Comparison of ENCODE assay signal across 9 cellular contexts in the genomic region with DNA sequence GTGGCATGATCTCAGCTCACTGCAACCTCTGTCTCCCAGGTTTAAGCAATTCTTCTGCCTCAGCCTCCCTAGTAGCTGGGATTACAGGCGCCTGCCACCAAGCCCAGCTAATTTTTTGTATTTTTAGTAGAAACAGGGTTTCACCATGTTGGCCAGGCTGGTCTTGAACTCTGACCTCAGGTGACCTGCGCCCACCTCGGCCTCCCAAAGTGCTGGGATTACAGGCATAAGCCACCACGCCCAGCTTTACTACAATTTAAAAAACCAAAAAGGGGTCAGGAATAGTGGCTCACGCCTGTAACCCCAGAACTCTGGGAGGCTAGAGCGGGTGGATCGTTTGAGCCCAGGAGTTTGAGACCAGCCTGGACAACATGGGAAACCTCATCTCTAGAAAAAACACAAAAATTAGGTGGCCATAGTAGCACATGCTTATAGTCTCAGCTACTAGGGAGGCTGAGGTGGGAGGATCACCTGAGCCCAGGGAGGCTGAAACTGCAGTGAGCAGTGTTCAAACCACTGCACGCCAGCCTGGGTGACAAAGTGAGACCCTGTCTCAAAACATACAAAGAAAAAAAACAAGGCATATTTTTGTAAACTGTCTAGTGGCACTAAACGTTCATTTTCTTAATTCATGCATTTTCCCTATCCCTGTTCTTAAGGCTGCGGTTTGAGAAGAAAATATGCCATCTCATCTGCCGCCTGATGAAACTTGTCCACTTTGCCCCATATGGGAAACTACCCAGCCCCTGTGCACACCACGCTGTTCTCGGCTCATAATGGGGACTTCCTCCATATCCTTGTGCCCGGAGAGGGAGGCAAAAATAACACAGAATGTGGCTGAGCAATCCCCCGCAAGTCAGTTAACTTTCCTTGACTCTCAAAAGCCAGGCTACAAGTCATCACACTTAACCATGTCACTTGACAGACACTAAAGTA. TPM values are rescaled to one million over a fixed set of nuclear protein-coding genes. Genes with fewer than 3 reads are reported as not detected.
DNase-seq lines count a peak whose midpoint lies in the region; ATAC-seq, FAIRE-seq and TF ChIP-seq lines count a peak whose summit lies in the region.
"Had no signal": no experiment of that assay in that cellular context is flagged by ENCODE, and none has a peak within 500 bp of the region (broad histone marks: within the 10 kb centered on the region; RNA-seq: fewer than 3 reads in every experiment).

No MANE protein-coding gene starts in this region.

- H3K27me3 ChIP-seq in OCI-LY1 (ENCODE audit: insufficient read depth, low read length) (no peaks in the 10 kb centered on the region), bronchial epithelial cell (ENCODE audit: control insufficient read depth, insufficient read depth, low read length) (no peaks in the 10 kb centered on the region), neural progenitor cell (peaks cover 23% of the 10 kb centered on the region), PC-3 (ENCODE audit: low read length) (no peaks in the 10 kb centered on the region)

- H3K9me2 ChIP-seq in OCI-LY1 (ENCODE audit: low read depth, low read length) = no peaks in the 10 kb centered on the region
- no peaks in the 10 kb centered on the region for H3K9me2 ChIP-seq in PC-3 (replicated peaks; ENCODE audit: low read length)

- intact Hi-C loops in PC-3 (cut with micrococcal nuclease) = no loop called here

- H3K36me3 ChIP-seq in OCI-LY1 (ENCODE audit: insufficient read depth, low read length) (peaks cover 12% of the 10 kb centered on the region), bronchial epithelial cell (ENCODE audit: control insufficient read depth, insufficient read depth, low read length) (peaks cover 4% of the 10 kb centered on the region), neural progenitor cell (no peaks in the 10 kb centered on the region), PC-3 (ENCODE audit: low read depth, low read length) (no peaks in the 10 kb centered on the region)

- BruUV-seq in PC-3 (replicated peaks; lab: Mats Ljungman, UMichigan) = no TSS peak

- H3K4me2 ChIP-seq in OCI-LY1 (ENCODE audit: low read length) = peak overlapping the region; percentile 66
- no peak overlapping the region for H3K4me2 ChIP-seq in neural progenitor cell
- H3K4me2 ChIP-seq in PC-3 (ENCODE audit: low read length) = no peak overlapping the region

- DNase-seq in Daoy (ENCODE audit: low read depth) = peak; percentile 23
- peak; percentile 71 for DNase-seq in bronchial epithelial cell (ENCODE audit: low read depth)
- no peak for DNase-seq in neural progenitor cell (ENCODE audit: low spot score)
- no peak for DNase-seq in PC-3
- no peak for DNase-seq in endothelial cell (ENCODE audit: low spot score)
- DNase-seq in NCI-H2196 treated with DMSO at 0.1 percent for 48 hours (lab: John Stamatoyannopoulos, UW; ENCODE audit: unreplicated experiment) = no peak
- DNase-seq: NCI-H2171 had no signal

- ATAC-seq in PC-3 = no peak
- no peak for ATAC-seq in HG03571 (IDR thresholded peaks at IDR 0.05; ENCODE audit: unreplicated experiment)

- H3F3A ChIP-seq in OCI-LY1 (ENCODE audit: insufficient read depth, low read length) (no peaks in the 10 kb centered on the region), neural progenitor cell (ENCODE audit: low read depth) (peaks cover 4% of the 10 kb centered on the region), PC-3 (ENCODE audit: low read length, unreplicated experiment) (no peaks in the 10 kb centered on the region)

- peaks cover 61% of the 10 kb centered on the region for H3K4me1 ChIP-seq in OCI-LY1 (ENCODE audit: insufficient read depth, low read length, severe bottlenecking)
- no peaks in the 10 kb centered on the region for H3K4me1 ChIP-seq in neural progenitor cell
- peaks cover 6% of the 10 kb centered on the region; the same call in 1 of the 2 replicates for H3K4me1 ChIP-seq in PC-3 (ENCODE audit: insufficient read depth, low read length)

- peak overlapping the region; percentile 8 for H3K27ac Mint-ChIP-seq in neural progenitor cell
- H3K27ac Mint-ChIP-seq in endothelial cell (ENCODE audit: unreplicated experiment) = no peak overlapping the region

- H3K79me2 ChIP-seq in OCI-LY1 (ENCODE audit: insufficient read depth, low read length) (0 out of 2 replicates have a peak, but pooled peaks cover 4% of the 10 kb centered on the region), neural progenitor cell (ENCODE audit: low read depth) (no peaks in the 10 kb centered on the region), PC-3 (ENCODE audit: low read length) (peaks cover 9% of the 10 kb centered on the region)

- H3K27me3 Mint-ChIP-seq in neural progenitor cell (ENCODE audit: insufficient read depth, low read depth) (peaks cover 6% of the 10 kb centered on the region), endothelial cell (ENCODE audit: unreplicated experiment) (no peaks in the 10 kb centered on the region)

- peak overlapping the region; percentile 69 for H3K27ac ChIP-seq in OCI-LY1 (ENCODE audit: low read depth, low read length, poor library complexity, severe bottlenecking)
- H3K27ac ChIP-seq in neural progenitor cell = no peak overlapping the region
- H3K27ac ChIP-seq in PC-3 (ENCODE audit: low read length) = no peak overlapping the region

- H3K9me3 ChIP-seq in OCI-LY1 (ENCODE audit: low read length) (no peaks in the 10 kb centered on the region), neural progenitor cell (ENCODE audit: low read depth) (no peaks in the 10 kb centered on the region), PC-3 (ENCODE audit: low read length) (no peaks in the 10 kb centered on the region)

- H3K9me3 Mint-ChIP-seq in neural progenitor cell (no peaks in the 10 kb centered on the region), endothelial cell (ENCODE audit: unreplicated experiment) (no peaks in the 10 kb centered on the region)

- TF ChIP-seq CTCF in OCI-LY1 (IDR thresholded peaks at IDR 0.05; ENCODE audit: low read length) = no peak
- TF ChIP-seq CTCF in bronchial epithelial cell (IDR thresholded peaks at IDR 0.05; ENCODE audit: insufficient read depth, low read length, severe bottlenecking) = no peak
- no peak for TF ChIP-seq CTCF in neural progenitor cell (IDR thresholded peaks at IDR 0.05)
- TF ChIP-seq CTCF in PC-3 (conservative IDR thresholded peaks at IDR 0.05; ENCODE audit: low read depth, low read length) = no peak
- TF ChIP-seq CTCF in endothelial cell (IDR thresholded peaks at IDR 0.05; ENCODE audit: unreplicated experiment) = no peak

- H3K4me3 Mint-ChIP-seq in neural progenitor cell = no peak overlapping the region
- no peak overlapping the region for H3K4me3 Mint-ChIP-seq in endothelial cell (ENCODE audit: unreplicated experiment)

- H2AFZ ChIP-seq in OCI-LY1 (ENCODE audit: low read length) = no peak overlapping the region
- H2AFZ ChIP-seq in neural progenitor cell (replicated peaks) = no peak overlapping the region
- no peak overlapping the region for H2AFZ ChIP-seq in PC-3 (ENCODE audit: low read length)

- H3K9ac ChIP-seq in OCI-LY1 (ENCODE audit: low read length) (peak overlapping the region; percentile 18; the same call in 1 of the 2 replicates), neural progenitor cell (no peak overlapping the region), PC-3 (ENCODE audit: low read length) (no peak overlapping the region)

- CTCF ChIA-PET in PC-3 (lab: Charles Lee) = no interaction called here

- H3K36me3 Mint-ChIP-seq in neural progenitor cell (peaks cover 3% of the 10 kb centered on the region), endothelial cell (ENCODE audit: low read depth, unreplicated experiment) (peaks cover 11% of the 10 kb centered on the region)

- H3K4me1 Mint-ChIP-seq in neural progenitor cell (peaks cover 9% of the 10 kb centered on the region), endothelial cell (ENCODE audit: unreplicated experiment) (no peaks in the 10 kb centered on the region)

- POLR2A ChIA-PET in PC-3 (lab: Charles Lee; ENCODE audit: unreplicated experiment) = no interaction called here

- FAIRE-seq in bronchial epithelial cell (lab: Jason Lieb, UNC) = no peak

- H4K20me1 ChIP-seq in OCI-LY1 (ENCODE audit: insufficient read depth, low read length) (no peaks in the 10 kb centered on the region), neural progenitor cell (ENCODE audit: low read depth) (no peaks in the 10 kb centered on the region), PC-3 (ENCODE audit: low read length) (no peaks in the 10 kb centered on the region)

- H3K4me3 ChIP-seq in OCI-LY1 (ENCODE audit: low read depth, low read length, poor library complexity, severe bottlenecking) (peak overlapping the region; percentile 44), bronchial epithelial cell (ENCODE audit: low read depth, low read length) (peak overlapping the region; percentile 17), neural progenitor cell (no peak overlapping the region), PC-3 (ENCODE audit: low read length) (no peak overlapping the region)

RNA-seq across cellular contexts. Expression of a gene that starts 4.3 kb away (rescaled TPM):
- 2.3 and 2.7 TPM in 2 replicates for total RNA-seq in Daoy (2014; rRNA removed; shearing (Covaris generic))
- total RNA-seq in bronchial epithelial cell (2.6 and 3.9 TPM in 2 replicates), neural progenitor cell (ENCODE audit: low replicate concordance) (1.1 TPM in 2 replicates), PC-3 (2014; rRNA removed) (2.2 and 3.2 TPM in 2 replicates), endothelial cell (ENCODE audit: unreplicated experiment) (2.8 TPM)

RNA-seq across cellular contexts. Expression of a gene that starts 25.7 kb away (rescaled TPM):
- total RNA-seq in Daoy (2014; rRNA removed; shearing (Covaris generic)) = 6.4 and 21.5 TPM in 2 replicates
- 10.3 and 14.5 TPM in 2 replicates for total RNA-seq in bronchial epithelial cell
- 12.6 and 30.3 TPM in 2 replicates for total RNA-seq in neural progenitor cell (ENCODE audit: low replicate concordance)
- total RNA-seq in PC-3 (2014; rRNA removed) = 15.9 and 22.9 TPM in 2 replicates
- 18.8 TPM for total RNA-seq in endothelial cell (ENCODE audit: unreplicated experiment)

RNA-seq across cellular contexts. Expression of a gene that starts 48.3 kb away (rescaled TPM):
- 32.3 and 35.6 TPM in 2 replicates for total RNA-seq in Daoy (2014; rRNA removed; shearing (Covaris generic))
- total RNA-seq in bronchial epithelial cell (36.3 and 39.0 TPM in 2 replicates), neural progenitor cell (ENCODE audit: low replicate concordance) (28.7 and 46.5 TPM in 2 replicates), PC-3 (2014; rRNA removed) (59.3 and 73.5 TPM in 2 replicates), endothelial cell (ENCODE audit: unreplicated experiment) (35.6 TPM)

Comparison
In these comparisons a context has a peak if more than half of its experiments do, and no peak if none do; other contexts are left out.
1. DNase-seq: peak in Daoy (single experiment) and bronchial epithelial cell (single experiment); none in neural progenitor cell (single experiment), PC-3 (single experiment), endothelial cell (single experiment) and NCI-H2196 treated with DMSO at 0.1 percent for 48 hours (single experiment).
2. H3K4me3 ChIP-seq: peak in OCI-LY1 (single experiment) and bronchial epithelial cell (single experiment); none in neural progenitor cell (single experiment) and PC-3 (single experiment).